11 cellular contexts compared by ENCODE assay signal in genomic region chr16:75341934-75342811, GRCh38.
A peak's percentile ranks its signal among the peaks of the same experiment; 100 is the strongest.
DNase-seq lines count a peak whose midpoint lies in the region; ATAC-seq and TF ChIP-seq lines count a peak whose summit lies in the region.
"Had no signal": no experiment of that assay in that cellular context is flagged by ENCODE, and none has a peak within 500 bp of the region (broad histone marks: within the 10 kb centered on the region; RNA-seq: fewer than 3 reads in every experiment).

No MANE protein-coding gene starts in this region.

- DNase-seq in EH (ENCODE audit: low read depth) (peak; percentile 82), SJSA1 (ENCODE audit: low read depth in 1 of 2, low spot score in 2 of 2) (peak; percentile 61 to 72), fibroblast of villous mesenchyme (ENCODE audit: low read depth) (peak; percentile 65), prostate gland (ENCODE audit: low spot score) (peak; percentile 48)
- no peak for DNase-seq in stimulated activated naive CD8-positive, alpha-beta T cell treated with anti-CD3 and anti-CD28 coated beads, Interleukin-15, Interleukin-2, amounts not matched to agents 100 U/mL and 50 U/mL, for 24 hours
- no peak for DNase-seq in stimulated activated CD4-positive, alpha-beta T cell treated with anti-CD3 and anti-CD28 coated beads, Interleukin-4, amount 100 ng/mL, for 4 hours
- DNase-seq: activated T-cell treated with anti-CD3 and anti-CD28 coated beads, Interleukin-2, amount 50 U/mL, for 48 hours had no signal

- peaks cover 3% of the 10 kb centered on the region; the same call in 1 of the 2 replicates for H3K36me3 ChIP-seq in SJSA1
- no peaks in the 10 kb centered on the region for H3K36me3 ChIP-seq in prostate gland

- H3K9me3 ChIP-seq in SJSA1 (replicated peaks) (no peaks in the 10 kb centered on the region), prostate gland (no peaks in the 10 kb centered on the region)

- no peak for ATAC-seq in HG02884 (IDR thresholded peaks at IDR 0.05; ENCODE audit: unreplicated experiment)
- ATAC-seq in GM18861 (IDR thresholded peaks at IDR 0.05; ENCODE audit: unreplicated experiment) = no peak
- no peak for ATAC-seq in stimulated activated naive CD8-positive, alpha-beta T cell treated with anti-CD3 and anti-CD28 coated beads, Interleukin-15, Interleukin-2, amounts not matched to agents 100 U/mL and 50 U/mL, for 24 hours

- TF ChIP-seq POLR2A in prostate gland (IDR thresholded peaks at IDR 0.05) = no peak

- H3K27ac ChIP-seq in SJSA1 (peak overlapping the region; percentile 7; the same call in 1 of the 2 replicates), prostate gland (peak overlapping the region; percentile 45 to 60)
- H3K27ac ChIP-seq: KMS-11, SK-N-MC had no signal

- TF ChIP-seq CTCF in fibroblast of villous mesenchyme (IDR thresholded peaks at IDR 0.05; ENCODE audit: insufficient read depth, low read depth, low read length) = no peak
- no peak for TF ChIP-seq CTCF in prostate gland (IDR thresholded peaks at IDR 0.05)

- 9% methylated on average over 3 of the region's 3 CpGs for WGBS in prostate gland

- H3K4me1 ChIP-seq in SJSA1 (replicated peaks) (peaks cover 28% of the 10 kb centered on the region), prostate gland (replicated peaks) (peaks cover 15% of the 10 kb centered on the region)

- H3K27me3 ChIP-seq in SJSA1 (replicated peaks) = no peaks in the 10 kb centered on the region
- no peaks in the 10 kb centered on the region for H3K27me3 ChIP-seq in prostate gland (replicated peaks; ENCODE audit: insufficient read depth)

- H3K4me3 ChIP-seq in SJSA1 (no peak overlapping the region), fibroblast of villous mesenchyme (ENCODE audit: low read depth, low read length) (no peak overlapping the region), prostate gland (no peak overlapping the region)
- H3K4me3 ChIP-seq: SK-N-MC had no signal

- intact Hi-C loops in prostate gland (cut with DNase I) = no loop called here

Comparison
In these comparisons a context has a peak if more than half of its experiments do, and no peak if none do; other contexts are left out.
1. DNase-seq: peak in EH (single experiment), SJSA1 (2 of 2), fibroblast of villous mesenchyme (single experiment) and prostate gland (single experiment); none in stimulated activated naive CD8-positive, alpha-beta T cell treated with anti-CD3 and anti-CD28 coated beads, Interleukin-15, Interleukin-2, amounts not matched to agents 100 U/mL and 50 U/mL, for 24 hours (single experiment) and stimulated activated CD4-positive, alpha-beta T cell treated with anti-CD3 and anti-CD28 coated beads, Interleukin-4, amount 100 ng/mL, for 4 hours (0 of 2).